Comparison of ENCODE assay signal across 20 cellular contexts in the genomic region with DNA sequence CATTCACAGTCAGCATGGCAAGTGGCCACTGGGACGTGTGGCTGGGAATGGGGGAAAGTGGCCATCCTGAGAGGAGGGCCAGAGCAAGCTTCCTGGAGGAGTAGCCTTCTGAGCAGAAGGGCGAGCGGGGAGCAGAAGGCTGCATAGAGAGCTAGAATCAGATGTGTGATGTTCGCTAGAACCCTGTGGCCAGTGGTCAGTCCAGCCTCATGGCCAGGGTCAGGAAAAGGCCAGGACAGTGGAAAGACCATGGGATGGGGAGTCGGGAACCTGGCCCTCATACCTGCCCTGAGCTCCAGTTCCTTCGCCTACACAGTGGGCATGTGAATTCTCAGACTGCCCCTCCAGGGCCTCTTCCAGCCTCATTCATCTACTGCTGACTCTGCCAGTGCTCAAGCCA.
"Had no signal": no experiment of that assay in that cellular context is flagged by ENCODE, and none has a peak within 500 bp of the region (broad histone marks: within the 10 kb centered on the region; RNA-seq: fewer than 3 reads in every experiment).

No MANE protein-coding gene starts in this region.

- H3K27me3 Mint-ChIP-seq: activated CD4-positive, alpha-beta T cell treated with anti-CD3 and anti-CD28 coated beads, Interleukin-2, amount 10 ng/mL, durations not matched to agents 7 days and 5 days; stimulated activated naive CD8-positive, alpha-beta T cell treated with anti-CD3 and anti-CD28 coated beads, Interleukin-15, amount 100 ng/mL, for 72 hours had no signal

- H3K9me3 Mint-ChIP-seq: activated CD4-positive, alpha-beta T cell treated with anti-CD3 and anti-CD28 coated beads, Interleukin-2, amount 10 ng/mL, durations not matched to agents 7 days and 5 days; activated T-cell treated with anti-CD3 and anti-CD28 coated beads, Interleukin-2, amount 50 U/mL, for 4 hours; stimulated activated naive CD8-positive, alpha-beta T cell treated with anti-CD3 and anti-CD28 coated beads, Interleukin-15, amount 100 ng/mL, for 72 hours had no signal

- DNase-seq: activated CD4-positive, alpha-beta T cell treated with anti-CD3 and anti-CD28 coated beads, Interleukin-2, amount 10 ng/mL, durations not matched to agents 7 days and 5 days; activated CD4-positive, CD25-positive, alpha-beta regulatory T cell treated with anti-CD3 and anti-CD28 coated beads, Interleukin-2, amount 50 U/mL, for 72 hours; activated CD8-positive, alpha-beta memory T cell treated with anti-CD3 and anti-CD28 coated beads for 24 hours; activated CD8-positive, alpha-beta memory T cell treated with anti-CD3 and anti-CD28 coated beads, Interleukin-2, amount 50 U/mL, for 4 hours; activated naive CD4-positive, alpha-beta T cell treated with Interleukin-2 at 50 U/mL for 16 hours; activated T-cell treated with anti-CD3 and anti-CD28 coated beads, Interleukin-2, amount 50 U/mL, for 4 hours; erythroblast; foreskin fibroblast; heart right ventricle; lower lobe of right lung; mesendoderm; mucosa of descending colon; right cardiac atrium; stimulated activated CD4-positive, alpha-beta T cell treated with anti-CD3 and anti-CD28 coated beads, Interleukin-12 subunit alpha, Interleukin-12 subunit beta, amount 100 ng/mL, for 4 hours; stimulated activated naive CD8-positive, alpha-beta T cell treated with anti-CD3 and anti-CD28 coated beads, Interleukin-15, amount 100 ng/mL, for 72 hours; transverse colon; uterus had no signal

- H3K27ac Mint-ChIP-seq: activated CD4-positive, alpha-beta T cell treated with anti-CD3 and anti-CD28 coated beads, Interleukin-2, amount 10 ng/mL, durations not matched to agents 7 days and 5 days had no signal

- ATAC-seq: activated T-cell treated with anti-CD3 and anti-CD28 coated beads, Interleukin-2, amount 50 U/mL, for 4 hours; heart right ventricle; mucosa of descending colon; right cardiac atrium; stimulated activated naive CD8-positive, alpha-beta T cell treated with anti-CD3 and anti-CD28 coated beads, Interleukin-15, amount 100 ng/mL, for 72 hours had no signal

- H3K4me1 Mint-ChIP-seq: activated CD4-positive, alpha-beta T cell treated with anti-CD3 and anti-CD28 coated beads, Interleukin-2, amount 10 ng/mL, durations not matched to agents 7 days and 5 days had no signal

- H3K4me3 Mint-ChIP-seq: activated CD4-positive, alpha-beta T cell treated with anti-CD3 and anti-CD28 coated beads, Interleukin-2, amount 10 ng/mL, durations not matched to agents 7 days and 5 days; activated T-cell treated with anti-CD3 and anti-CD28 coated beads, Interleukin-2, amount 50 U/mL, for 4 hours; stimulated activated naive CD8-positive, alpha-beta T cell treated with anti-CD3 and anti-CD28 coated beads, Interleukin-15, amount 100 ng/mL, for 72 hours had no signal

- H3K27ac ChIP-seq: cardiac muscle cell, lower lobe of right lung, prostate gland, suprapubic skin, transverse colon, uterus had no signal
